ENCODE assay signal across 1 cellular context in genomic region chr19:15836345-15836594, GRCh38.
TF ChIP-seq lines count a peak whose summit lies in the region.

No MANE protein-coding gene starts in this region.

TF ChIP-seq in GM23338, 12 proteins besides CTCF, POLR2A, EP300 and RAD21:
- TF ChIP-seq, protein P1, sequence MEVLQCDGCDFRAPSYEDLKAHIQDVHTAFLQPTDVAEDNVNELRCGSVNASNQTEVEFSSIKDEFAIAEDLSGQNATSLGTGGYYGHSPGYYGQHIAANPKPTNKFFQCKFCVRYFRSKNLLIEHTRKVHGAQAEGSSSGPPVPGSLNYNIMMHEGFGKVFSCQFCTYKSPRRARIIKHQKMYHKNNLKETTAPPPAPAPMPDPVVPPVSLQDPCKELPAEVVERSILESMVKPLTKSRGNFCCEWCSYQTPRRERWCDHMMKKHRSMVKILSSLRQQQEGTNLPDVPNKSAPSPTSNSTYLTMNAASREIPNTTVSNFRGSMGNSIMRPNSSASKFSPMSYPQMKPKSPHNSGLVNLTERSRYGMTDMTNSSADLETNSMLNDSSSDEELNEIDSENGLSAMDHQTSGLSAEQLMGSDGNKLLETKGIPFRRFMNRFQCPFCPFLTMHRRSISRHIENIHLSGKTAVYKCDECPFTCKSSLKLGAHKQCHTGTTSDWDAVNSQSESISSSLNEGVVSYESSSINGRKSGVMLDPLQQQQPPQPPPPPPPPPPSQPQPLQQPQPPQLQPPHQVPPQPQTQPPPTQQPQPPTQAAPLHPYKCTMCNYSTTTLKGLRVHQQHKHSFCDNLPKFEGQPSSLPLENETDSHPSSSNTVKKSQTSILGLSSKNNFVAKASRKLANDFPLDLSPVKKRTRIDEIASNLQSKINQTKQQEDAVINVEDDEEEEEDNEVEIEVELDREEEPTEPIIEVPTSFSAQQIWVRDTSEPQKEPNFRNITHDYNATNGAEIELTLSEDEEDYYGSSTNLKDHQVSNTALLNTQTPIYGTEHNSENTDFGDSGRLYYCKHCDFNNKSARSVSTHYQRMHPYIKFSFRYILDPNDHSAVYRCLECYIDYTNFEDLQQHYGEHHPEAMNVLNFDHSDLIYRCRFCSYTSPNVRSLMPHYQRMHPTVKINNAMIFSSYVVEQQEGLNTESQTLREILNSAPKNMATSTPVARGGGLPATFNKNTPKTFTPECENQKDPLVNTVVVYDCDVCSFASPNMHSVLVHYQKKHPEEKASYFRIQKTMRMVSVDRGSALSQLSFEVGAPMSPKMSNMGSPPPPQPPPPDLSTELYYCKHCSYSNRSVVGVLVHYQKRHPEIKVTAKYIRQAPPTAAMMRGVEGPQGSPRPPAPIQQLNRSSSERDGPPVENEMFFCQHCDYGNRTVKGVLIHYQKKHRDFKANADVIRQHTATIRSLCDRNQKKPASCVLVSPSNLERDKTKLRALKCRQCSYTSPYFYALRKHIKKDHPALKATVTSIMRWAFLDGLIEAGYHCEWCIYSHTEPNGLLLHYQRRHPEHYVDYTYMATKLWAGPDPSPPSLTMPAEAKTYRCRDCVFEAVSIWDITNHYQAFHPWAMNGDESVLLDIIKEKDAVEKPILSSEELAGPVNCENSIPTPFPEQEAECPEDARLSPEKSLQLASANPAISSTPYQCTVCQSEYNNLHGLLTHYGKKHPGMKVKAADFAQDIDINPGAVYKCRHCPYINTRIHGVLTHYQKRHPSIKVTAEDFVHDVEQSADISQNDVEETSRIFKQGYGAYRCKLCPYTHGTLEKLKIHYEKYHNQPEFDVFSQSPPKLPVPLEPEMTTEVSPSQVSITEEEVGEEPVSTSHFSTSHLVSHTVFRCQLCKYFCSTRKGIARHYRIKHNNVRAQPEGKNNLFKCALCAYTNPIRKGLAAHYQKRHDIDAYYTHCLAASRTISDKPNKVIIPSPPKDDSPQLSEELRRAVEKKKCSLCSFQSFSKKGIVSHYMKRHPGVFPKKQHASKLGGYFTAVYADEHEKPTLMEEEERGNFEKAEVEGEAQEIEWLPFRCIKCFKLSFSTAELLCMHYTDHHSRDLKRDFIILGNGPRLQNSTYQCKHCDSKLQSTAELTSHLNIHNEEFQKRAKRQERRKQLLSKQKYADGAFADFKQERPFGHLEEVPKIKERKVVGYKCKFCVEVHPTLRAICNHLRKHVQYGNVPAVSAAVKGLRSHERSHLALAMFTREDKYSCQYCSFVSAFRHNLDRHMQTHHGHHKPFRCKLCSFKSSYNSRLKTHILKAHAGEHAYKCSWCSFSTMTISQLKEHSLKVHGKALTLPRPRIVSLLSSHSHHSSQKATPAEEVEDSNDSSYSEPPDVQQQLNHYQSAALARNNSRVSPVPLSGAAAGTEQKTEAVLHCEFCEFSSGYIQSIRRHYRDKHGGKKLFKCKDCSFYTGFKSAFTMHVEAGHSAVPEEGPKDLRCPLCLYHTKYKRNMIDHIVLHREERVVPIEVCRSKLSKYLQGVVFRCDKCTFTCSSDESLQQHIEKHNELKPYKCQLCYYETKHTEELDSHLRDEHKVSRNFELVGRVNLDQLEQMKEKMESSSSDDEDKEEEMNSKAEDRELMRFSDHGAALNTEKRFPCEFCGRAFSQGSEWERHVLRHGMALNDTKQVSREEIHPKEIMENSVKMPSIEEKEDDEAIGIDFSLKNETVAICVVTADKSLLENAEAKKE (CRISPR knock-in tag; IDR thresholded peaks at IDR 0.05) = no peak
- TF ChIP-seq CREB1 (CRISPR knock-in tag; IDR thresholded peaks at IDR 0.05; ENCODE audit: low read depth) (no peak), POLR2AphosphoS5 (IDR thresholded peaks at IDR 0.05; ENCODE audit: low read depth) (no peak), JUNB (IDR thresholded peaks at IDR 0.05; ENCODE audit: unreplicated experiment) (no peak), EZH2 (IDR thresholded peaks at IDR 0.05; ENCODE audit: low read depth, unreplicated experiment) (no peak), ETS1 (IDR thresholded peaks at IDR 0.05) (no peak), NANOG (IDR thresholded peaks at IDR 0.05; ENCODE audit: borderline replicate concordance) (no peak)
- TF ChIP-seq, protein P2, sequence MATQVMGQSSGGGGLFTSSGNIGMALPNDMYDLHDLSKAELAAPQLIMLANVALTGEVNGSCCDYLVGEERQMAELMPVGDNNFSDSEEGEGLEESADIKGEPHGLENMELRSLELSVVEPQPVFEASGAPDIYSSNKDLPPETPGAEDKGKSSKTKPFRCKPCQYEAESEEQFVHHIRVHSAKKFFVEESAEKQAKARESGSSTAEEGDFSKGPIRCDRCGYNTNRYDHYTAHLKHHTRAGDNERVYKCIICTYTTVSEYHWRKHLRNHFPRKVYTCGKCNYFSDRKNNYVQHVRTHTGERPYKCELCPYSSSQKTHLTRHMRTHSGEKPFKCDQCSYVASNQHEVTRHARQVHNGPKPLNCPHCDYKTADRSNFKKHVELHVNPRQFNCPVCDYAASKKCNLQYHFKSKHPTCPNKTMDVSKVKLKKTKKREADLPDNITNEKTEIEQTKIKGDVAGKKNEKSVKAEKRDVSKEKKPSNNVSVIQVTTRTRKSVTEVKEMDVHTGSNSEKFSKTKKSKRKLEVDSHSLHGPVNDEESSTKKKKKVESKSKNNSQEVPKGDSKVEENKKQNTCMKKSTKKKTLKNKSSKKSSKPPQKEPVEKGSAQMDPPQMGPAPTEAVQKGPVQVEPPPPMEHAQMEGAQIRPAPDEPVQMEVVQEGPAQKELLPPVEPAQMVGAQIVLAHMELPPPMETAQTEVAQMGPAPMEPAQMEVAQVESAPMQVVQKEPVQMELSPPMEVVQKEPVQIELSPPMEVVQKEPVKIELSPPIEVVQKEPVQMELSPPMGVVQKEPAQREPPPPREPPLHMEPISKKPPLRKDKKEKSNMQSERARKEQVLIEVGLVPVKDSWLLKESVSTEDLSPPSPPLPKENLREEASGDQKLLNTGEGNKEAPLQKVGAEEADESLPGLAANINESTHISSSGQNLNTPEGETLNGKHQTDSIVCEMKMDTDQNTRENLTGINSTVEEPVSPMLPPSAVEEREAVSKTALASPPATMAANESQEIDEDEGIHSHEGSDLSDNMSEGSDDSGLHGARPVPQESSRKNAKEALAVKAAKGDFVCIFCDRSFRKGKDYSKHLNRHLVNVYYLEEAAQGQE (IDR thresholded peaks at IDR 0.05; ENCODE audit: unreplicated experiment) = no peak
TF ChIP-seq in GM23338: peak in this region for 0.
